ENCODE assay signal across 17 cellular contexts in genomic region chr4:170248029-170248428, GRCh38.
DNase-seq lines count a peak whose midpoint lies in the region; ATAC-seq and TF ChIP-seq lines count a peak whose summit lies in the region.
"Had no signal": no experiment of that assay in that cellular context is flagged by ENCODE, and none has a peak within 500 bp of the region (broad histone marks: within the 10 kb centered on the region; RNA-seq: fewer than 3 reads in every experiment).

No MANE protein-coding gene starts in this region.

- H3K27ac Mint-ChIP-seq in mesothelial cell of epicardium (peak overlapping the region; percentile 45), immature natural killer cell (no peak overlapping the region)
- H3K27ac Mint-ChIP-seq: HFFc6 had no signal

- H2AFZ ChIP-seq in PC-3 (ENCODE audit: low read length), result no peak overlapping the region

- no peaks in the 10 kb centered on the region for H3K79me2 ChIP-seq in PC-3 (ENCODE audit: low read length)

- H3K36me3 Mint-ChIP-seq in mesothelial cell of epicardium (no peaks in the 10 kb centered on the region), immature natural killer cell (peaks cover 0 to 4% (median 0%) of the 10 kb centered on the region in 3 donors)

- no peaks in the 10 kb centered on the region for H3K9me2 ChIP-seq in PC-3 (replicated peaks; ENCODE audit: low read length)

- no peaks in the 10 kb centered on the region for H4K20me1 ChIP-seq in PC-3 (ENCODE audit: low read length)

- H3K4me2 ChIP-seq in PC-3 (ENCODE audit: low read length), result peak overlapping the region; percentile 41; the same call in 1 of the 2 replicates

- no peaks in the 10 kb centered on the region for H3K36me3 ChIP-seq in PC-3 (ENCODE audit: low read depth, low read length)

- H3K27ac ChIP-seq in PC-3 (ENCODE audit: low read length), result peak overlapping the region; percentile 77
- H3K27ac ChIP-seq in epithelial cell of prostate, result peak overlapping the region; percentile 59

- H3K9ac ChIP-seq in PC-3 (ENCODE audit: low read length), result peak overlapping the region; percentile 44

- POLR2A ChIA-PET in PC-3 (lab: Charles Lee; ENCODE audit: unreplicated experiment), result no interaction called here

- H3K9me3 Mint-ChIP-seq in mesothelial cell of epicardium (no peaks in the 10 kb centered on the region), immature natural killer cell (peaks cover 0 to 8% (median 0%) of the 10 kb centered on the region in 6 donors)

- H3K4me3 Mint-ChIP-seq in mesothelial cell of epicardium (no peak overlapping the region), immature natural killer cell (no peak overlapping the region)
- H3K4me3 Mint-ChIP-seq: HFFc6 had no signal

- H3K4me3 ChIP-seq in PC-3 (ENCODE audit: low read length), result no peak overlapping the region

- ATAC-seq in PC-3, result no peak

- CTCF ChIA-PET in PC-3 (lab: Charles Lee), result no interaction called here

- DNase-seq in COLO829 (ENCODE audit: low spot score), result peak; percentile 57
- peak; percentile 31 for DNase-seq in PC-3
- no peak for DNase-seq in epithelial cell of prostate (ENCODE audit: low read depth, low spot score)
- DNase-seq in mesothelial cell of epicardium (ENCODE audit: low spot score in 2 of 2, unreplicated experiment in 2 of 2), result no peak
- DNase-seq in activated T-cell treated with anti-CD3 and anti-CD28 coated beads, Interleukin-2, amount 50 U/mL, for 1 hour, result no peak
- no peak for DNase-seq in immature natural killer cell
- no peak for DNase-seq in DMS153 treated with DMSO at 0.1 percent for 48 hours (lab: John Stamatoyannopoulos, UW; ENCODE audit: unreplicated experiment)
- no peak for DNase-seq in NCI-H524 treated with DMSO at 0.1 percent for 48 hours (lab: John Stamatoyannopoulos, UW)
- DNase-seq: 8988T, COR-L47, HFFc6, KG1, NCI-H187, NCI-H2107, NCI-H510A, NCI-H774, RPMI8226 had no signal

- intact Hi-C loops in PC-3 (cut with micrococcal nuclease), result no loop called here

- no peaks in the 10 kb centered on the region for H3K9me3 ChIP-seq in PC-3 (ENCODE audit: low read length)

- no peaks in the 10 kb centered on the region for H3K27me3 ChIP-seq in PC-3 (ENCODE audit: low read length)

- H3K4me1 Mint-ChIP-seq in mesothelial cell of epicardium (peaks cover 27% of the 10 kb centered on the region), immature natural killer cell (no peaks in the 10 kb centered on the region)

- H3F3A ChIP-seq in PC-3 (ENCODE audit: low read length, unreplicated experiment), result no peaks in the 10 kb centered on the region

- H3K27me3 Mint-ChIP-seq in mesothelial cell of epicardium (ENCODE audit: low read depth) (no peaks in the 10 kb centered on the region), immature natural killer cell (ENCODE audit: low read depth in 3 of 3) (peaks cover 3 to 5% (median 5%) of the 10 kb centered on the region in 3 donors)

- TF ChIP-seq CTCF in PC-3 (conservative IDR thresholded peaks at IDR 0.05; ENCODE audit: low read depth, low read length) (no peak), mesothelial cell of epicardium (IDR thresholded peaks at IDR 0.05; ENCODE audit: unreplicated experiment) (no peak)

- BruUV-seq in PC-3 (replicated peaks; lab: Mats Ljungman, UMichigan), result no TSS peak

- H3K4me1 ChIP-seq in PC-3 (ENCODE audit: insufficient read depth, low read length), result peaks cover 23% of the 10 kb centered on the region

Comparison
In these comparisons a context has a peak if more than half of its experiments do, and no peak if none do; other contexts are left out.
1. DNase-seq: peak in COLO829 (single experiment) and PC-3 (single experiment); none in epithelial cell of prostate (single experiment), mesothelial cell of epicardium (0 of 2), activated T-cell treated with anti-CD3 and anti-CD28 coated beads, Interleukin-2, amount 50 U/mL, for 1 hour (single experiment), immature natural killer cell (0 of 3), DMS153 treated with DMSO at 0.1 percent for 48 hours (single experiment) and NCI-H524 treated with DMSO at 0.1 percent for 48 hours (single experiment).